8 cellular contexts compared by ENCODE assay signal in genomic region chr9:130689937-130690700, GRCh38. TPM values are rescaled to one million over a fixed set of nuclear protein-coding genes. Genes with fewer than 3 reads are reported as not detected.
DNase-seq lines count a peak whose midpoint lies in the region; ATAC-seq and TF ChIP-seq lines count a peak whose summit lies in the region.

No MANE protein-coding gene starts in this region.

- no peaks in the 10 kb centered on the region for H3K36me3 ChIP-seq in GM23248 (ENCODE audit: low read depth)
- no peaks in the 10 kb centered on the region for H3K36me3 ChIP-seq in body of pancreas (replicated peaks in 1 of 2; ENCODE audit: insufficient read depth in 1 of 2, low read depth in 2 of 2)

- H3K27ac ChIP-seq in GM23248 (peak overlapping the region; percentile 68), body of pancreas (peak overlapping the region; percentile 62 to 75 (median 66))

- peak overlapping the region; percentile 97 for H3K4me2 ChIP-seq in GM23248 (ENCODE audit: unreplicated experiment)

- H3K4me3 Mint-ChIP-seq in activated T-cell treated with anti-CD3 and anti-CD28 coated beads, Interleukin-2, amount 50 U/mL, for 4 hours, result no peak overlapping the region

- H3K79me2 ChIP-seq in GM23248 (ENCODE audit: insufficient read depth), result peaks cover 15% of the 10 kb centered on the region

- H3K9me3 ChIP-seq in GM23248 (ENCODE audit: low read depth), result no peaks in the 10 kb centered on the region
- no peaks in the 10 kb centered on the region for H3K9me3 ChIP-seq in body of pancreas

- no peaks in the 10 kb centered on the region for H3K27me3 Mint-ChIP-seq in activated T-cell treated with anti-CD3 and anti-CD28 coated beads, Interleukin-2, amount 50 U/mL, for 4 hours (ENCODE audit: low read depth)

- H3K4me3 ChIP-seq in GM23248, result peak overlapping the region; percentile 83
- H3K4me3 ChIP-seq in body of pancreas, result no peak overlapping the region

- peaks cover 24% of the 10 kb centered on the region for H3K4me1 Mint-ChIP-seq in activated T-cell treated with anti-CD3 and anti-CD28 coated beads, Interleukin-2, amount 50 U/mL, for 4 hours (ENCODE audit: low read depth)

- DNase-seq in A172 (ENCODE audit: low spot score) (peak; percentile 95), GM23248 (peak; percentile 97), NCI-H524 (lab: John Stamatoyannopoulos, UW) (peak; percentile 90 to 93), body of pancreas (peak; percentile 75 to 92 (median 86)), inferior parietal cortex (ENCODE audit: extremely low spot score) (peak; percentile 78), superior temporal gyrus (ENCODE audit: extremely low spot score) (peak; percentile 80)
- no peak for DNase-seq in activated T-cell treated with anti-CD3 and anti-CD28 coated beads, Interleukin-2, amount 50 U/mL, for 4 hours

- peak; percentile 36 to 91 (median 86) for TF ChIP-seq POLR2A in body of pancreas (IDR thresholded peaks at IDR 0.05)

- peaks cover 7% of the 10 kb centered on the region for H3K36me3 Mint-ChIP-seq in activated T-cell treated with anti-CD3 and anti-CD28 coated beads, Interleukin-2, amount 50 U/mL, for 4 hours (ENCODE audit: insufficient read depth)

- WGBS in GM23248 (ENCODE audit: low coverage in 1 of 2, low lambda C conversion rate in 2 of 2, missing lambda C conversion rate in 2 of 2), 2 experiments, result 15 to 18% methylated on average over 15 of the region's 15 CpGs
- WGBS in body of pancreas, 2 donors, result 42 to 56% methylated on average over 15 of the region's 15 CpGs

- H3K9ac ChIP-seq in GM23248, result peak overlapping the region; percentile 75

- peaks cover 14% of the 10 kb centered on the region for H3F3A ChIP-seq in GM23248 (ENCODE audit: insufficient read depth)

- in situ Hi-C loops in GM23248 (cut with MboI), result loop anchor here (10.0 to 25.0 kb wide), 3 partner anchors 205 to 578 kb away; no protein-coding TSS in a partner anchor

- no peaks in the 10 kb centered on the region for H3K9me2 ChIP-seq in GM23248 (ENCODE audit: insufficient read depth)

- H2AFZ ChIP-seq in GM23248, result peak overlapping the region; percentile 93

- H4K20me1 ChIP-seq in GM23248 (ENCODE audit: insufficient read depth), result no peaks in the 10 kb centered on the region

- H3K9me3 Mint-ChIP-seq in activated T-cell treated with anti-CD3 and anti-CD28 coated beads, Interleukin-2, amount 50 U/mL, for 4 hours, result no peaks in the 10 kb centered on the region

- H3K27me3 ChIP-seq in GM23248 (replicated peaks; ENCODE audit: insufficient read depth) (no peaks in the 10 kb centered on the region), body of pancreas (no peaks in the 10 kb centered on the region)

- peaks cover 10% of the 10 kb centered on the region for H3K4me1 ChIP-seq in GM23248 (ENCODE audit: insufficient read depth)
- H3K4me1 ChIP-seq in body of pancreas, result peaks cover 23% of the 10 kb centered on the region

- intact Hi-C loops in body of pancreas (cut with DNase I), result no loop called here

- peak; percentile 89 for ATAC-seq in body of pancreas
- ATAC-seq in HG03520 (IDR thresholded peaks at IDR 0.05; ENCODE audit: unreplicated experiment), result no peak
- no peak for ATAC-seq in activated T-cell treated with anti-CD3 and anti-CD28 coated beads, Interleukin-2, amount 50 U/mL, for 4 hours

- TF ChIP-seq CTCF in body of pancreas (IDR thresholded peaks at IDR 0.05), result no peak

RNA-seq across cellular contexts. Expression of gene EXOSC2, which starts 3.5 kb away (rescaled TPM):
- 34.9 and 43.2 TPM in 2 replicates for total RNA-seq in A172 (2014; rRNA removed; shearing (Covaris generic))
- 18.1 and 21.6 TPM in 2 replicates for total RNA-seq in GM23248 (2014; rRNA removed; shearing (Covaris generic))
- polyA plus RNA-seq in GM23248 (2016; fragmentation: Nextera tagmentation; extraction: Ambion mirVana), result 16.1 and 17.2 TPM in 2 replicates
- 10 to 100 TPM; 12.2 to 17.1 TPM for total RNA-seq in body of pancreas
- 100 to 1,000 TPM; 112 to 116 (median 113) TPM for total RNA-seq in activated T-cell treated with anti-CD3 and anti-CD28 coated beads, Interleukin-2, amount 50 U/mL, for 4 hours

RNA-seq across cellular contexts. Expression of gene PRDM12, which starts 25.7 kb away (rescaled TPM):
- not detected in 2 replicates for total RNA-seq in A172 (2014; rRNA removed; shearing (Covaris generic))
- not detected in 2 replicates for total RNA-seq in GM23248 (2014; rRNA removed; shearing (Covaris generic))
- not detected in 2 replicates for polyA plus RNA-seq in GM23248 (2016; fragmentation: Nextera tagmentation; extraction: Ambion mirVana)
- not detected for total RNA-seq in body of pancreas
- under 1 TPM; 0.08 to 0.18 (median 0.14) TPM for total RNA-seq in activated T-cell treated with anti-CD3 and anti-CD28 coated beads, Interleukin-2, amount 50 U/mL, for 4 hours
